Comparison of ENCODE assay signal across 9 cellular contexts in the genomic region with DNA sequence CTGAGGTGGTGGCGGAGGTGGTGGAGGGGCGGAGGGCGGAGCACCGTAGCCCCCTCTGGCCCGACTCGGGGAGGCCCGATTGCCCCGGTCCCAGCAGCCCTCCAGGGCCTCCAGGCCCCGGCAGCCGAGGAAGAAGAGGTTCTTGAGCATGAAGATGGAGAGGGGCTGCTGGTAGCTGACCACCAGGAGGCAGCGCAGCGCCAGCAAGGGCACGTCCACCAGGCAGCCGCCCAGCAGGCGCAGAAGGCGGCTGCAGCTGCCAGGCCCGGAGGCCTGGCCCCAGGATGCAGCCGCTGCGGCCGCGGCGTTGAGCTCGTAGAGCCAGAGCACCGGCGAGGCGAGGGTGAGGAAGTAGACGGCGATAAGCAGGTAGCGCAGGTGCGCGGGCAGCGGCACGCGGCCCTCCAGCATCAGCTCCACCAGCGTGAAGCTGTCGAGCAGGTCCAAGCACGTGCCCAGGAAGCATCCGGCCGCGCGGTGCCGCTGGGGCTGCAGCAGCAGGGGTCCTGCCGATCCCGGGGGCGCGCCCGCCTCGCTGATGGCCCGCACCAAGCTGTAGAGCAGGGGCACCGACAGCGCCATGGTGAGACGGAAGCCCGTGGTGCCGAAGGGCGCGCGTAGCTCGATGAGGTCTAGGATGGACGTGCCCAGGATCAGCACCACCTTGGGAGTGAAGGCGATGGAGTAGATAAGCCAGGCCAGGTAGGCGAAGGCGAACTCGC. TPM values are rescaled to one million over a fixed set of nuclear protein-coding genes. Genes with fewer than 3 reads are reported as not detected.
DNase-seq lines count a peak whose midpoint lies in the region; ATAC-seq, FAIRE-seq and TF ChIP-seq lines count a peak whose summit lies in the region.
"Had no signal": no experiment of that assay in that cellular context is flagged by ENCODE, and none has a peak within 500 bp of the region (broad histone marks: within the 10 kb centered on the region; RNA-seq: fewer than 3 reads in every experiment).

No MANE protein-coding gene starts in this region.

- H3K18ac ChIP-seq in H1 (ENCODE audit: extremely low read depth, low read length), result no peak overlapping the region; the same call in 1 of the 2 replicates

- peaks cover 11% of the 10 kb centered on the region for H3K4me1 ChIP-seq in ES-I3 (ENCODE audit: insufficient read depth, low read length)
- peaks cover 4 to 17% (median 12%) of the 10 kb centered on the region in 4 experiments for H3K4me1 ChIP-seq in H1 (replicated peaks in 1 of 4; ENCODE audit: control insufficient read depth in 3 of 4, insufficient read depth in 4 of 4, low read length in 3 of 4)
- H3K4me1 ChIP-seq in neural progenitor cell, result peaks cover 31% of the 10 kb centered on the region

- H2AK5ac ChIP-seq in H1 (ENCODE audit: low read depth, low read length), result no peak overlapping the region

- H3K4me3 ChIP-seq in H1 (ENCODE audit: extremely low read depth in 1 of 4, insufficient read depth in 2 of 4, low read depth in 3 of 4, low read length in 4 of 4), result peak overlapping the region in 2 of 4 experiments; percentile 0 to 64; a peak in 3 of 8 replicates
- H3K4me3 ChIP-seq in neural progenitor cell, result no peak overlapping the region

- H3K4me2 ChIP-seq in H1 (ENCODE audit: insufficient read depth in 1 of 2, low read depth in 2 of 2, low read length in 2 of 2) (peak overlapping the region; percentile 51 to 67), neural progenitor cell (peak overlapping the region; percentile 13)

- no peak for TF ChIP-seq POLR2A in H1 (IDR thresholded peaks at IDR 0.05; ENCODE audit: control extremely low read depth in 1 of 2, low read depth in 2 of 2, low read length in 2 of 2)

- peak overlapping the region; percentile 79 for H3K4me3 Mint-ChIP-seq in neural progenitor cell

- WGBS in H1 (ENCODE audit: extremely low coverage in 1 of 2, insufficient coverage in 1 of 2, insufficient read length in 1 of 2, insufficient replicate concordance in 2 of 2, low coverage in 1 of 2, low lambda C conversion rate in 2 of 2, missing lambda C conversion rate in 1 of 2), 2 experiments, result 62% methylated on average over 32 of the region's 63 CpGs; no CpG with 5 or more reads in 1 of the 2 experiments

- no peak for TF ChIP-seq EP300 in H1 (IDR thresholded peaks at IDR 0.05; ENCODE audit: borderline replicate concordance in 1 of 2, low read depth in 2 of 2, low read length in 2 of 2)

- peaks cover 2 to 7% of the 10 kb centered on the region in 2 experiments for H4K20me1 ChIP-seq in H1 (replicated peaks in 1 of 2; ENCODE audit: control insufficient read depth in 1 of 2, insufficient read depth in 2 of 2, low read length in 2 of 2)
- H4K20me1 ChIP-seq in neural progenitor cell (ENCODE audit: low read depth), result peaks cover 38% of the 10 kb centered on the region

- no peak overlapping the region for H2BK120ac ChIP-seq in H1 (replicated peaks; ENCODE audit: low read depth, low read length)

- CTCF ChIA-PET in H1 (lab: Charles Lee; ENCODE audit: partially characterized antibody), result interaction anchor here (0.5 to 5.9 kb wide), 19 partner anchors 9 to 471 kb away, joined by 3 to 29 read pairs (median 4); no protein-coding TSS in a partner anchor

- no peaks in the 10 kb centered on the region for H3K36me3 ChIP-seq in ES-I3 (ENCODE audit: insufficient read depth, low read length)
- no peaks in the 10 kb centered on the region for H3K36me3 ChIP-seq in H1 (ENCODE audit: control insufficient read depth in 2 of 4, insufficient read depth in 4 of 4, low read length in 3 of 4)
- H3K36me3 ChIP-seq in neural progenitor cell, result no peaks in the 10 kb centered on the region

- H2BK15ac ChIP-seq in H1 (ENCODE audit: low read length), result no peak overlapping the region

- H4K8ac ChIP-seq in H1 (ENCODE audit: extremely low read depth, insufficient read depth, low read length), result no peak overlapping the region; the same call in 1 of the 2 replicates

- peaks cover 5% of the 10 kb centered on the region for H3K36me3 Mint-ChIP-seq in neural progenitor cell

- H3K27ac ChIP-seq in H1 (ENCODE audit: low read depth, low read length), result no peak overlapping the region
- H3K27ac ChIP-seq in neural progenitor cell, result no peak overlapping the region

- H2BK12ac ChIP-seq in H1 (ENCODE audit: low read depth, low read length), result no peak overlapping the region; the same call in 1 of the 2 replicates

- no peak overlapping the region for H2AFZ ChIP-seq in H1 (ENCODE audit: low read length)
- no peak overlapping the region for H2AFZ ChIP-seq in neural progenitor cell (replicated peaks)

- no peak overlapping the region for H4K91ac ChIP-seq in H1 (replicated peaks; ENCODE audit: insufficient read length, low read length)

- H3K9ac ChIP-seq in ES-I3 (ENCODE audit: low read depth, low read length) (peak overlapping the region; percentile 13; the same call in 1 of the 2 replicates), H1 (replicated peaks in 1 of 4; ENCODE audit: extremely low read depth in 1 of 4, low read depth in 3 of 4, low read length in 3 of 4) (no peak overlapping the region), neural progenitor cell (no peak overlapping the region)

- peaks cover 25% of the 10 kb centered on the region for H3K4me1 Mint-ChIP-seq in neural progenitor cell

- H4K5ac ChIP-seq in H1 (ENCODE audit: insufficient read length, low read depth, low read length), result no peak overlapping the region

- TF ChIP-seq CTCF in LNCAP (IDR thresholded peaks at IDR 0.05) (peak; percentile 41; the same call in 1 of the 2 replicates), H1 (IDR thresholded peaks at IDR 0.05; ENCODE audit: control extremely low read depth in 1 of 3, insufficient read depth in 1 of 3, low read depth in 1 of 3, low read length in 3 of 3) (peak; percentile 87 to 92 (median 88)), neural progenitor cell (IDR thresholded peaks at IDR 0.05) (peak; percentile 50)

- H3K4ac ChIP-seq in H1 (replicated peaks; ENCODE audit: insufficient read length, low read depth, low read length), result no peak overlapping the region

- FAIRE-seq in H1 (lab: Jason Lieb, UNC), result no peak

- no peak overlapping the region for H3K27ac Mint-ChIP-seq in neural progenitor cell

- H3K23me2 ChIP-seq in H1 (ENCODE audit: low read depth, low read length), result peaks cover 6% of the 10 kb centered on the region; the same call in 1 of the 2 replicates

- no peak overlapping the region for H3K14ac ChIP-seq in H1 (ENCODE audit: insufficient read length)

- TF ChIP-seq RAD21 in H1 (IDR thresholded peaks at IDR 0.05 in 1 of 2, conservative IDR thresholded peaks at IDR 0.05 in 1 of 2; ENCODE audit: low read depth in 2 of 2, low read length in 2 of 2), result peak; percentile 79 to 90

- H3K9me3 Mint-ChIP-seq in neural progenitor cell, result peaks cover 4% of the 10 kb centered on the region

- H3K23ac ChIP-seq in H1 (ENCODE audit: insufficient read length), result no peak overlapping the region

- POLR2A ChIA-PET in H1 (lab: Charles Lee; ENCODE audit: partially characterized antibody), result interaction anchor here (0.6 to 1.8 kb wide), 8 partner anchors 10 to 520 kb away, joined by 3 to 5 read pairs (median 4); no protein-coding TSS in a partner anchor

- no peak overlapping the region for H2BK20ac ChIP-seq in H1 (ENCODE audit: low read length)

- no peak for ATAC-seq in HG02981 (IDR thresholded peaks at IDR 0.05; ENCODE audit: unreplicated experiment)
- no peak for ATAC-seq in GM21825 (IDR thresholded peaks at IDR 0.05; ENCODE audit: unreplicated experiment)

- H3K9me3 ChIP-seq in ES-I3 (ENCODE audit: control insufficient read depth, insufficient read depth, low read length), result no peaks in the 10 kb centered on the region
- no peaks in the 10 kb centered on the region for H3K9me3 ChIP-seq in H1 (ENCODE audit: insufficient read depth in 2 of 2, low read depth in 1 of 2, low read length in 1 of 2)
- H3K9me3 ChIP-seq in neural progenitor cell (ENCODE audit: low read depth), result no peaks in the 10 kb centered on the region

- peak overlapping the region; percentile 30; the same call in 1 of the 2 replicates for H2BK5ac ChIP-seq in H1 (ENCODE audit: low read depth, low read length)

- no peaks in the 10 kb centered on the region for H3K79me2 ChIP-seq in H1 (ENCODE audit: control insufficient read depth in 1 of 2, insufficient read depth in 2 of 2, low read length in 2 of 2)
- H3K79me2 ChIP-seq in neural progenitor cell (ENCODE audit: low read depth), result no peaks in the 10 kb centered on the region

- H3K27me3 ChIP-seq in H1 (replicated peaks in 1 of 4; ENCODE audit: control insufficient read depth in 3 of 4, extremely low read depth in 1 of 4, insufficient read depth in 3 of 4, low read length in 3 of 4) (peaks cover 0 to 4% (median 3%) of the 10 kb centered on the region in 4 experiments; a peak in 4 of 7 replicates), neural progenitor cell (peaks cover 10% of the 10 kb centered on the region)

- DNase-seq in H1 (ENCODE audit: low read depth in 1 of 2, low spot score in 2 of 2) (peak; percentile 46 to 84), neural progenitor cell (ENCODE audit: low spot score) (peak; percentile 69), NCI-H2196 (lab: John Stamatoyannopoulos, UW; ENCODE audit: unreplicated experiment) (no peak), HK-2 (ENCODE audit: unreplicated experiment) (no peak)
- DNase-seq: cerebellar nuclear complex had no signal

- 0 out of 2 replicates have a peak, but pooled peaks cover 4% of the 10 kb centered on the region for H3K79me1 ChIP-seq in H1 (ENCODE audit: low read depth, low read length)

- H3K56ac ChIP-seq in H1 (replicated peaks; ENCODE audit: insufficient read length, low read depth, low read length), result no peak overlapping the region

- H3F3A ChIP-seq in neural progenitor cell (ENCODE audit: low read depth), result peaks cover 47% of the 10 kb centered on the region

- peaks cover 15% of the 10 kb centered on the region for H3K27me3 Mint-ChIP-seq in neural progenitor cell (ENCODE audit: insufficient read depth, low read depth)

RNA-seq across cellular contexts. Expression of a gene that starts 1.5 kb away (rescaled TPM):
- 6.7 and 6.9 TPM in 2 replicates for total RNA-seq in H1 (2021; fragmentation: NEBNext Ultra II Directional; extraction: Animal tissue kit (Norgen Biotek cat#: 25700))
- 4.3 and 4.9 TPM in 2 replicates for polyA plus RNA-seq in H1 (2011; rRNA removed)
- 2.8 TPM for polyA plus RNA-seq in H1 (2011; cell fraction: cytosol; rRNA removed)
- 4.8 TPM for polyA plus RNA-seq in H1 (2011; cell fraction: nucleus; rRNA removed)
- polyA plus RNA-seq in H1 (2012, experiment 1 of 2), result 5.9 to 7.5 TPM (median 6.1 TPM) in 4 replicates
- 7.4 TPM for polyA plus RNA-seq in H1 (2012, experiment 2 of 2)
- 7.1 TPM for polyA plus RNA-seq in H1 (2013, experiment 1 of 2)
- 8.0 TPM for polyA plus RNA-seq in H1 (2013, experiment 2 of 2)
- 4.7 and 6.0 TPM in 2 replicates for polyA minus RNA-seq in H1 (2011; rRNA and poly(A)+ RNA removed)
- polyA minus RNA-seq in H1 (2011; cell fraction: cytosol; rRNA and poly(A)+ RNA removed), result 3.7 TPM
- polyA minus RNA-seq in H1 (2011; cell fraction: nucleus; rRNA and poly(A)+ RNA removed), result 3.5 TPM
- total RNA-seq in neural progenitor cell (ENCODE audit: low replicate concordance), result 2.8 and 5.0 TPM in 2 replicates

RNA-seq across cellular contexts. Expression of a gene that starts 34.8 kb away (rescaled TPM):
- total RNA-seq in H1 (2021; fragmentation: NEBNext Ultra II Directional; extraction: Animal tissue kit (Norgen Biotek cat#: 25700)), result 7.1 and 9.9 TPM in 2 replicates
- 5.6 and 9.3 TPM in 2 replicates for polyA plus RNA-seq in H1 (2011; rRNA removed)
- 5.3 TPM for polyA plus RNA-seq in H1 (2011; cell fraction: cytosol; rRNA removed)
- polyA plus RNA-seq in H1 (2011; cell fraction: nucleus; rRNA removed), result 9.2 TPM
- 3.9 to 4.6 TPM (median 4.5 TPM) in 4 replicates for polyA plus RNA-seq in H1 (2012, experiment 1 of 2)
- 4.0 TPM for polyA plus RNA-seq in H1 (2012, experiment 2 of 2)
- 7.6 TPM for polyA plus RNA-seq in H1 (2013, experiment 1 of 2)
- polyA plus RNA-seq in H1 (2013, experiment 2 of 2), result 7.6 TPM
- 7.4 and 10.6 TPM in 2 replicates for polyA minus RNA-seq in H1 (2011; rRNA and poly(A)+ RNA removed)
- 3.4 TPM for polyA minus RNA-seq in H1 (2011; cell fraction: cytosol; rRNA and poly(A)+ RNA removed)
- polyA minus RNA-seq in H1 (2011; cell fraction: nucleus; rRNA and poly(A)+ RNA removed), result 5.5 TPM
- 2.7 and 5.2 TPM in 2 replicates for total RNA-seq in neural progenitor cell (ENCODE audit: low replicate concordance)

RNA-seq across cellular contexts. Expression of a gene that starts 39.4 kb away (rescaled TPM):
- total RNA-seq in H1 (2021; fragmentation: NEBNext Ultra II Directional; extraction: Animal tissue kit (Norgen Biotek cat#: 25700)), result 68.3 and 69.3 TPM in 2 replicates
- 123 and 147 TPM in 2 replicates for polyA plus RNA-seq in H1 (2011; rRNA removed)
- 121 TPM for polyA plus RNA-seq in H1 (2011; cell fraction: cytosol; rRNA removed)
- 165 TPM for polyA plus RNA-seq in H1 (2011; cell fraction: nucleus; rRNA removed)
- 62.7 to 92.1 TPM (median 86.3 TPM) in 4 replicates for polyA plus RNA-seq in H1 (2012, experiment 1 of 2)
- polyA plus RNA-seq in H1 (2012, experiment 2 of 2), result 63.8 TPM
- polyA plus RNA-seq in H1 (2013, experiment 1 of 2), result 48.6 TPM
- polyA plus RNA-seq in H1 (2013, experiment 2 of 2), result 47.6 TPM
- 31.1 and 42.4 TPM in 2 replicates for polyA minus RNA-seq in H1 (2011; rRNA and poly(A)+ RNA removed)
- 43.2 TPM for polyA minus RNA-seq in H1 (2011; cell fraction: cytosol; rRNA and poly(A)+ RNA removed)
- 37.5 TPM for polyA minus RNA-seq in H1 (2011; cell fraction: nucleus; rRNA and poly(A)+ RNA removed)
- 39.7 and 80.3 TPM in 2 replicates for total RNA-seq in neural progenitor cell (ENCODE audit: low replicate concordance)

Comparison
In these comparisons a context has a peak if more than half of its experiments do, and no peak if none do; other contexts are left out.
1. DNase-seq: peak in H1 (2 of 2) and neural progenitor cell (single experiment); none in NCI-H2196 (single experiment) and HK-2 (single experiment).
2. Peak in every context shown above with its lines, with median percentiles within 50 percentile points of each other: CTCF ChIP-seq.